11 cellular contexts compared by ENCODE assay signal in genomic region chr1:99548924-99549605, GRCh38.
DNase-seq lines count a peak whose midpoint lies in the region; ATAC-seq and TF ChIP-seq lines count a peak whose summit lies in the region.
"Had no signal": no experiment of that assay in that cellular context is flagged by ENCODE, and none has a peak within 500 bp of the region (broad histone marks: within the 10 kb centered on the region; RNA-seq: fewer than 3 reads in every experiment).

No MANE protein-coding gene starts in this region.

- WGBS in stomach, 5 donors: 17 to 49% (median 22%) methylated on average over 3 of the region's 3 CpGs

- TF ChIP-seq CTCF in stomach (IDR thresholded peaks at IDR 0.05) (no peak), GM10266 (IDR thresholded peaks at IDR 0.05; ENCODE audit: control insufficient read depth, insufficient read depth, low read depth, missing control alignments) (no peak)

- no peak overlapping the region for H3K27ac ChIP-seq in SJCRH30
- no peak overlapping the region for H3K27ac ChIP-seq in stomach
- H3K27ac ChIP-seq: A549 had no signal

- intact Hi-C loops in left cardiac atrium (cut with DNase I): loop anchor here in 1 of 2 donors (5.0 to 10.0 kb wide), 2 partner anchors 98 to 136 kb away; partner anchors contain the start of gene PALMD
- intact Hi-C loops in stomach (cut with DNase I; ENCODE audit: low total_unique reads): no loop called here

- H3K4me1 ChIP-seq in SJCRH30: peaks cover 37% of the 10 kb centered on the region
- peaks cover 0 to 9% (median 3%) of the 10 kb centered on the region in 4 donors for H3K4me1 ChIP-seq in stomach

- DNase-seq in NCI-H345 (lab: John Stamatoyannopoulos, UW): peak; percentile 14
- DNase-seq in NCI-H345 treated with DMSO at 0.1 percent for 48 hours (lab: John Stamatoyannopoulos, UW; ENCODE audit: unreplicated experiment): no peak
- DNase-seq in SJCRH30: peak; percentile 69 to 81
- peak; percentile 67 for DNase-seq in left cardiac atrium
- peak; percentile 36 for DNase-seq in stomach
- DNase-seq in GM10266 (ENCODE audit: extremely low spot score): no peak
- DNase-seq in HuH-7.5 (ENCODE audit: low spot score): no peak
- DNase-seq in stimulated activated CD4-positive, alpha-beta T cell treated with anti-CD3 and anti-CD28 coated beads, Interleukin-4, amount 100 ng/mL, for 1 hour: no peak
- DNase-seq: activated naive CD8-positive, alpha-beta T cell treated with anti-CD3 and anti-CD28 coated beads, Interleukin-2, amount 50 U/mL, for 24 hours; naive thymus-derived CD8-positive, alpha-beta T cell had no signal

- ATAC-seq in left cardiac atrium: peak; percentile 95
- ATAC-seq: A549; activated naive CD8-positive, alpha-beta T cell treated with anti-CD3 and anti-CD28 coated beads, Interleukin-2, amount 50 U/mL, for 24 hours; naive thymus-derived CD8-positive, alpha-beta T cell had no signal

- H3K9me3 ChIP-seq in SJCRH30 (replicated peaks) (no peaks in the 10 kb centered on the region), stomach (no peaks in the 10 kb centered on the region)
- H3K9me3 ChIP-seq: A549 had no signal

- H3K27me3 ChIP-seq in SJCRH30 (no peaks in the 10 kb centered on the region), stomach (no peaks in the 10 kb centered on the region)

- no peaks in the 10 kb centered on the region for H3K36me3 ChIP-seq in SJCRH30
- no peaks in the 10 kb centered on the region for H3K36me3 ChIP-seq in stomach

- no peak overlapping the region for H3K4me3 ChIP-seq in SJCRH30
- H3K4me3 ChIP-seq in stomach: no peak overlapping the region
- H3K4me3 ChIP-seq: A549 had no signal

- TF ChIP-seq EP300 in stomach (IDR thresholded peaks at IDR 0.05): no peak

- no peak for TF ChIP-seq POLR2A in stomach (IDR thresholded peaks at IDR 0.05)

Comparison
In these comparisons a context has a peak if more than half of its experiments do, and no peak if none do; other contexts are left out.
1. DNase-seq: peak in NCI-H345 (single experiment), SJCRH30 (2 of 2), left cardiac atrium (single experiment) and stomach (single experiment); none in NCI-H345 treated with DMSO at 0.1 percent for 48 hours (single experiment), GM10266 (single experiment), HuH-7.5 (single experiment) and stimulated activated CD4-positive, alpha-beta T cell treated with anti-CD3 and anti-CD28 coated beads, Interleukin-4, amount 100 ng/mL, for 1 hour (single experiment).